Comparison of ENCODE assay signal across 8 cellular contexts in genomic region chr14:95318870-95319311, GRCh38. TPM values are rescaled to one million over a fixed set of nuclear protein-coding genes. Genes with fewer than 3 reads are reported as not detected.
DNase-seq lines count a peak whose midpoint lies in the region; ATAC-seq and TF ChIP-seq lines count a peak whose summit lies in the region.

No MANE protein-coding gene starts in this region.

- TF ChIP-seq CTCF in BJ (IDR thresholded peaks at IDR 0.05; ENCODE audit: insufficient read depth, low read depth, low read length) (no peak), Loucy (conservative IDR thresholded peaks at IDR 0.05; ENCODE audit: low read length) (no peak), dorsolateral prefrontal cortex (IDR thresholded peaks at IDR 0.05 in 54 of 56, conservative IDR thresholded peaks at IDR 0.05 in 2 of 56; ENCODE audit: low read depth in 1 of 56, partially characterized antibody in 56 of 56) (no peak), foreskin fibroblast (IDR thresholded peaks at IDR 0.05; ENCODE audit: low read depth, low read length) (no peak)

- CTCF ChIA-PET in BJ (lab: Yijun Ruan, JAX), result interaction anchor here (0.7 kb wide), 2 partner anchors 62 to 455 kb away, joined by 3 read pairs; no protein-coding TSS in a partner anchor

- peaks cover 30 to 39% of the 10 kb centered on the region in 2 donors for H3K27me3 Mint-ChIP-seq in natural killer cell treated with Interleukin-12 subunit alpha and Interleukin-12 subunit beta and Interleukin-15 and Interleukin-18, amount 100 ng/mL, for 72 hours

- H3K4me3 Mint-ChIP-seq in natural killer cell treated with Interleukin-12 subunit alpha and Interleukin-12 subunit beta and Interleukin-15 and Interleukin-18, amount 100 ng/mL, for 72 hours, result peak overlapping the region; percentile 62

- no peaks in the 10 kb centered on the region for H3K9me3 Mint-ChIP-seq in natural killer cell treated with Interleukin-12 subunit alpha and Interleukin-12 subunit beta and Interleukin-15 and Interleukin-18, amount 100 ng/mL, for 72 hours

- H3K4me1 ChIP-seq in Loucy (ENCODE audit: insufficient read depth, low read length, poor library complexity, severe bottlenecking), result peaks cover 10% of the 10 kb centered on the region

- H3K36me3 ChIP-seq in BJ (ENCODE audit: control insufficient read depth, insufficient read depth, low read length) (no peaks in the 10 kb centered on the region), Loucy (ENCODE audit: insufficient read depth, low read length) (no peaks in the 10 kb centered on the region)

- H3F3A ChIP-seq in Loucy (ENCODE audit: low read depth), result no peaks in the 10 kb centered on the region

- POLR2A ChIA-PET in BJ (lab: Charles Lee), result no interaction called here

- no peaks in the 10 kb centered on the region for H3K9me2 ChIP-seq in Loucy (replicated peaks; ENCODE audit: low read depth, low read length)

- no peaks in the 10 kb centered on the region for H4K20me1 ChIP-seq in Loucy (ENCODE audit: insufficient read depth, low read length, poor library complexity, severe bottlenecking)

- H3K79me2 ChIP-seq in Loucy (ENCODE audit: insufficient read depth, low read length), result no peaks in the 10 kb centered on the region

- intact Hi-C loops in dorsolateral prefrontal cortex (cut with DNase I), result loop anchor here (2.0 to 10.0 kb wide), 3 partner anchors 60 to 204 kb away; no protein-coding TSS in a partner anchor

- H3K4me2 ChIP-seq in Loucy (ENCODE audit: low read depth, low read length, poor library complexity, severe bottlenecking), result peak overlapping the region; percentile 97

- no peaks in the 10 kb centered on the region for H3K36me3 Mint-ChIP-seq in natural killer cell treated with Interleukin-12 subunit alpha and Interleukin-12 subunit beta and Interleukin-15 and Interleukin-18, amount 100 ng/mL, for 72 hours

- peaks cover 7% of the 10 kb centered on the region for H3K27me3 ChIP-seq in BJ (ENCODE audit: control insufficient read depth, insufficient read depth, low read length)
- H3K27me3 ChIP-seq in Loucy (ENCODE audit: insufficient read depth, low read length, poor library complexity, severe bottlenecking), result no peaks in the 10 kb centered on the region
- H3K27me3 ChIP-seq in dorsolateral prefrontal cortex, result no peaks in the 10 kb centered on the region

- H3K27ac ChIP-seq in dorsolateral prefrontal cortex, result peak overlapping the region; percentile 37 to 100 (median 96)

- peaks cover 4 to 10% of the 10 kb centered on the region in 2 donors for H3K4me1 Mint-ChIP-seq in natural killer cell treated with Interleukin-12 subunit alpha and Interleukin-12 subunit beta and Interleukin-15 and Interleukin-18, amount 100 ng/mL, for 72 hours (ENCODE audit: low read depth in 2 of 2)

- ATAC-seq in natural killer cell treated with Interleukin-12 subunit alpha and Interleukin-12 subunit beta and Interleukin-15 and Interleukin-18, amount 100 ng/mL, for 72 hours, result no peak

- H3K9ac ChIP-seq in Loucy (ENCODE audit: low read depth, low read length, poor library complexity, severe bottlenecking), result peak overlapping the region; percentile 61

- peak overlapping the region; percentile 99 for H2AFZ ChIP-seq in Loucy (ENCODE audit: low read length)

- DNase-seq in BJ (ENCODE audit: low read depth) (no peak), dorsolateral prefrontal cortex (no peak), NCI-H2171 (lab: John Stamatoyannopoulos, UW) (no peak), anterior cingulate cortex (lab: John Stamatoyannopoulos, UW) (no peak), foreskin fibroblast (no peak), pons (ENCODE audit: low spot score) (no peak)
- no peak for DNase-seq in natural killer cell treated with Interleukin-12 subunit alpha and Interleukin-12 subunit beta and Interleukin-15 and Interleukin-18, amount 100 ng/mL, for 72 hours (ENCODE audit: low spot score)

- H3K4me3 ChIP-seq in BJ (ENCODE audit: low read depth, low read length) (peak overlapping the region; percentile 40; the same call in 1 of the 2 replicates), Loucy (ENCODE audit: low read length, poor library complexity, severe bottlenecking) (peak overlapping the region; percentile 76), dorsolateral prefrontal cortex (peak overlapping the region; percentile 59 to 99 (median 85)), foreskin fibroblast (ENCODE audit: low read depth in 1 of 2, low read length in 2 of 2) (peak overlapping the region in 1 of 2 donors; percentile 47)

- H3K9me3 ChIP-seq in Loucy (ENCODE audit: insufficient read depth, low read depth, low read length), result no peaks in the 10 kb centered on the region

- no peak overlapping the region for H3K27ac Mint-ChIP-seq in natural killer cell treated with Interleukin-12 subunit alpha and Interleukin-12 subunit beta and Interleukin-15 and Interleukin-18, amount 100 ng/mL, for 72 hours

RNA-seq across cellular contexts. Expression of gene CLMN, which starts 0.8 kb away (rescaled TPM):
- polyA plus RNA-seq in BJ (2011; rRNA removed), result 0.13 and 0.27 TPM in 2 replicates
- 0.31 and 0.43 TPM in 2 replicates for polyA minus RNA-seq in BJ (2011; rRNA and poly(A)+ RNA removed)
- total RNA-seq in dorsolateral prefrontal cortex, result 100 to 1,000 TPM in 37 of 120 experiments, 10 to 100 TPM in 83; 22.3 to 262 (median 78.6) TPM
- 1 to 10 TPM; 2.6 to 3.5 TPM for total RNA-seq in natural killer cell treated with Interleukin-12 subunit alpha and Interleukin-12 subunit beta and Interleukin-15 and Interleukin-18, amount 100 ng/mL, for 72 hours

Comparison
In these comparisons a context has a peak if more than half of its experiments do, and no peak if none do; other contexts are left out.
1. RNA of gene CLMN, which starts 0.8 kb away (total RNA-seq): 22.3 to 262 TPM in dorsolateral prefrontal cortex; 2.6 to 3.5 TPM in natural killer cell treated with Interleukin-12 subunit alpha and Interleukin-12 subunit beta and Interleukin-15 and Interleukin-18, amount 100 ng/mL, for 72 hours; every median in the first group is over 4 times any median in the second.